ENCODE assay signal across 9 cellular contexts in the genomic region with DNA sequence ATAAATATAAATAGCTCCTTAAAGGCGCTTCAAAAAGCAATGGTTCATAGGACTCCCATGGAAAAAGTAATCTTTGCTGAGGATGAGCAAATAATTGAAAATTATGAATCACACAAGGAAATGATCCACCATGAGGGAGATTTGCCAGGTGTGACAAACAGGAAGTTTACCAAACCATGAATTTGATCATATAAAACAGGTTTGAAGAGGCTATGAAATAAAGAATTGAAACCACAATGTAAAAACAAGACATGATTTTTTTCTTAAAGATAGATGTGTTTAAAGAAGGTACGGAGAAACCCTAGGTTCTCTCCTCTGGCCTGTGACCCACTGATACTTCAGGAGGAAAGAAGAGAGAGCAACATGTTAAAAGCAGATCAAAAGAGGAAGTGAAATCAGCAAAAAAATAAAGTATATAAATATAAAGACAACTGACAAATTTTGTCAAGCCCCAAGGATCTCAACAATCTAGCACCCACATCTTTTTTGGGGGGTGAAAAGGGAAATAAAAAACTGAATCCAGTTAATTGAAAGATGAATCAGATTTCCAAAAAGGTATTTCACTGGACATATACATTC.
DNase-seq lines count a peak whose midpoint lies in the region; ATAC-seq and TF ChIP-seq lines count a peak whose summit lies in the region.
"Had no signal": no experiment of that assay in that cellular context is flagged by ENCODE, and none has a peak within 500 bp of the region (broad histone marks: within the 10 kb centered on the region; RNA-seq: fewer than 3 reads in every experiment).

No MANE protein-coding gene starts in this region.

- H3K4me1 Mint-ChIP-seq in CD8-positive, alpha-beta T cell (ENCODE audit: low read depth), result peaks cover 17% of the 10 kb centered on the region

- TF ChIP-seq CTCF in CD8-positive, alpha-beta T cell (IDR thresholded peaks at IDR 0.05), result no peak
- no peak for TF ChIP-seq CTCF in ascending aorta (IDR thresholded peaks at IDR 0.05)

- H3K36me3 ChIP-seq in CD8-positive, alpha-beta T cell (ENCODE audit: insufficient read depth, low read length), result no peaks in the 10 kb centered on the region
- H3K36me3 ChIP-seq in ascending aorta, result no peaks in the 10 kb centered on the region

- no peak overlapping the region for H3K27ac ChIP-seq in CD8-positive, alpha-beta T cell (ENCODE audit: low read depth, low read length)
- no peak overlapping the region for H3K27ac ChIP-seq in ascending aorta

- H3K27me3 Mint-ChIP-seq in CD8-positive, alpha-beta T cell (ENCODE audit: low read depth), result no peaks in the 10 kb centered on the region

- ATAC-seq in CD8-positive, alpha-beta T cell, result no peak
- peak; percentile 84 for ATAC-seq in GM19372 (IDR thresholded peaks at IDR 0.05; ENCODE audit: low read depth, unreplicated experiment)
- peak; percentile 83 for ATAC-seq in HG03066 (IDR thresholded peaks at IDR 0.05; ENCODE audit: low read depth, unreplicated experiment)

- H3K9me3 Mint-ChIP-seq in CD8-positive, alpha-beta T cell, result peaks cover 8% of the 10 kb centered on the region

- POLR2A ChIA-PET in CD8-positive, alpha-beta T cell (lab: Charles Lee), result interaction anchor here (1.1 kb wide), 1 partner anchor 42 kb away, joined by 3 read pairs; no protein-coding TSS in a partner anchor

- H3K4me3 ChIP-seq in CD8-positive, alpha-beta T cell (ENCODE audit: low read depth, low read length), result no peak overlapping the region
- H3K4me3 ChIP-seq in ascending aorta, result no peak overlapping the region

- peak overlapping the region; percentile 60 for H3K27ac Mint-ChIP-seq in CD8-positive, alpha-beta T cell

- intact Hi-C loops in CD8-positive, alpha-beta T cell (cut with DNase I, micrococcal nuclease), result no loop called here
- intact Hi-C loops in ascending aorta (cut with DNase I), result loop anchor here (5.0 kb wide), 1 partner anchor 55 kb away; no protein-coding TSS in a partner anchor

- CTCF ChIA-PET in CD8-positive, alpha-beta T cell (lab: Charles Lee), result no interaction called here

- H3K4me1 ChIP-seq in CD8-positive, alpha-beta T cell (ENCODE audit: insufficient read depth, low read length), result no peaks in the 10 kb centered on the region
- H3K4me1 ChIP-seq in ascending aorta, result peaks cover 0 to 10% of the 10 kb centered on the region in 2 donors

- no peak for DNase-seq in CD8-positive, alpha-beta T cell
- DNase-seq in RKO (ENCODE audit: low spot score), result peak; percentile 65
- no peak for DNase-seq in HK-2 (ENCODE audit: unreplicated experiment)
- DNase-seq in DMS 273 (lab: John Stamatoyannopoulos, UW; ENCODE audit: unreplicated experiment), result no peak
- no peak for DNase-seq in activated naive CD4-positive, alpha-beta T cell treated with anti-CD3 and anti-CD28 coated beads, Interleukin-2, amount 50 U/mL, for 16 hours
- no peak for DNase-seq in ascending aorta (ENCODE audit: low spot score in 2 of 2)
- DNase-seq: NCI-H2081 treated with DMSO at 0.1 percent for 48 hours had no signal

- peaks cover 37% of the 10 kb centered on the region for H3K36me3 Mint-ChIP-seq in CD8-positive, alpha-beta T cell

- H3K9me3 ChIP-seq in CD8-positive, alpha-beta T cell (ENCODE audit: low read length), result no peaks in the 10 kb centered on the region
- no peaks in the 10 kb centered on the region for H3K9me3 ChIP-seq in ascending aorta

- no peaks in the 10 kb centered on the region for H3K27me3 ChIP-seq in CD8-positive, alpha-beta T cell (ENCODE audit: insufficient read depth, low read length)
- no peaks in the 10 kb centered on the region for H3K27me3 ChIP-seq in ascending aorta

- no peak overlapping the region for H3K4me3 Mint-ChIP-seq in CD8-positive, alpha-beta T cell
